1 cellular context compared by ENCODE assay signal in genomic region chr20:22425344-22426295, GRCh38.
TF ChIP-seq lines count a peak whose summit lies in the region.

No MANE protein-coding gene starts in this region.

TF ChIP-seq in A549, 52 proteins besides CTCF, POLR2A, EP300 and RAD21 (continued from another document):
- no peak for TF ChIP-seq REST (IDR thresholded peaks at IDR 0.05)
- TF ChIP-seq MYC (IDR thresholded peaks at IDR 0.05; ENCODE audit: borderline replicate concordance, low read length): no peak
- no peak for TF ChIP-seq ZC3H11A (IDR thresholded peaks at IDR 0.05)
- TF ChIP-seq HEYL (CRISPR knock-in tag; IDR thresholded peaks at IDR 0.05): no peak
- TF ChIP-seq CEBPB (IDR thresholded peaks at IDR 0.05): peak; percentile 57 to 69; a peak in 3 of 4 replicates
- TF ChIP-seq NFE2L2 (conservative IDR thresholded peaks at IDR 0.05; ENCODE audit: low read length): no peak
- no peak for TF ChIP-seq RARB (CRISPR knock-in tag; IDR thresholded peaks at IDR 0.05)
- TF ChIP-seq FOSL2 (IDR thresholded peaks at IDR 0.05): no peak
- peak; percentile 50; the same call in 1 of the 2 replicates for TF ChIP-seq FOSL2 (CRISPR knock-in tag; IDR thresholded peaks at IDR 0.05)
- no peak for TF ChIP-seq HDAC2 (IDR thresholded peaks at IDR 0.05)
- TF ChIP-seq FOSB (CRISPR knock-in tag; IDR thresholded peaks at IDR 0.05): no peak
- no peak for TF ChIP-seq FOXS1 (CRISPR knock-in tag; IDR thresholded peaks at IDR 0.05)
- 0 out of 2 replicates have a peak, but pooled peaks have one; percentile 34 for TF ChIP-seq JUNB (IDR thresholded peaks at IDR 0.05)
- TF ChIP-seq, protein P1, sequence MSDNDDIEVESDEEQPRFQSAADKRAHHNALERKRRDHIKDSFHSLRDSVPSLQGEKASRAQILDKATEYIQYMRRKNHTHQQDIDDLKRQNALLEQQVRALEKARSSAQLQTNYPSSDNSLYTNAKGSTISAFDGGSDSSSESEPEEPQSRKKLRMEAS (IDR thresholded peaks at IDR 0.05): peak; percentile 51; the same call in 1 of the 2 replicates
- no peak for TF ChIP-seq ELK1 (IDR thresholded peaks at IDR 0.05; ENCODE audit: low read depth, low read length)
- TF ChIP-seq ZFP36 (IDR thresholded peaks at IDR 0.05; ENCODE audit: borderline replicate concordance, partially characterized antibody): no peak
- TF ChIP-seq CHD2 (IDR thresholded peaks at IDR 0.05; ENCODE audit: low read length, partially characterized antibody): no peak
- TF ChIP-seq BHLHE40 (IDR thresholded peaks at IDR 0.05; ENCODE audit: low read depth, low read length): no peak
- TF ChIP-seq MAZ (IDR thresholded peaks at IDR 0.05; ENCODE audit: borderline replicate concordance, low read depth, low read length): no peak
- peak; percentile 75 for TF ChIP-seq PBX3 (IDR thresholded peaks at IDR 0.05)
- TF ChIP-seq JUN (IDR thresholded peaks at IDR 0.05): peak; percentile 49 to 63; a peak in 2 of 5 replicates
- no peak for TF ChIP-seq EHMT2 (IDR thresholded peaks at IDR 0.05; ENCODE audit: low read depth)
- peak; percentile 30; the same call in 1 of the 3 replicates for TF ChIP-seq SMC3 (IDR thresholded peaks at IDR 0.05)
- TF ChIP-seq CBX8 (IDR thresholded peaks at IDR 0.05): no peak
- peak; percentile 88 for TF ChIP-seq MAFK (IDR thresholded peaks at IDR 0.05; ENCODE audit: partially characterized antibody)
- TF ChIP-seq PHF8 (IDR thresholded peaks at IDR 0.05; ENCODE audit: borderline replicate concordance, low read depth): no peak
- TF ChIP-seq RCOR1 (IDR thresholded peaks at IDR 0.05; ENCODE audit: low read depth, low read length): no peak
- peak; percentile 66; the same call in 1 of the 2 replicates for TF ChIP-seq GATA3 (IDR thresholded peaks at IDR 0.05; ENCODE audit: borderline replicate concordance)
- no peak; the same call in 1 of the 2 replicates for TF ChIP-seq HOXB13 (CRISPR knock-in tag; IDR thresholded peaks at IDR 0.05; ENCODE audit: low read depth)
- no peak for TF ChIP-seq POLR2AphosphoS2 (conservative IDR thresholded peaks at IDR 0.05; ENCODE audit: low read length)
- no peak for TF ChIP-seq KDM5A (IDR thresholded peaks at IDR 0.05)
- TF ChIP-seq RNF2 (IDR thresholded peaks at IDR 0.05; ENCODE audit: borderline replicate concordance, low read depth): no peak
- TF ChIP-seq SREBF2 (IDR thresholded peaks at IDR 0.05): no peak
- TF ChIP-seq, protein P2, sequence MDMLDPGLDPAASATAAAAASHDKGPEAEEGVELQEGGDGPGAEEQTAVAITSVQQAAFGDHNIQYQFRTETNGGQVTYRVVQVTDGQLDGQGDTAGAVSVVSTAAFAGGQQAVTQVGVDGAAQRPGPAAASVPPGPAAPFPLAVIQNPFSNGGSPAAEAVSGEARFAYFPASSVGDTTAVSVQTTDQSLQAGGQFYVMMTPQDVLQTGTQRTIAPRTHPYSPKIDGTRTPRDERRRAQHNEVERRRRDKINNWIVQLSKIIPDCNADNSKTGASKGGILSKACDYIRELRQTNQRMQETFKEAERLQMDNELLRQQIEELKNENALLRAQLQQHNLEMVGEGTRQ (IDR thresholded peaks at IDR 0.05): no peak
- TF ChIP-seq, protein P3, sequence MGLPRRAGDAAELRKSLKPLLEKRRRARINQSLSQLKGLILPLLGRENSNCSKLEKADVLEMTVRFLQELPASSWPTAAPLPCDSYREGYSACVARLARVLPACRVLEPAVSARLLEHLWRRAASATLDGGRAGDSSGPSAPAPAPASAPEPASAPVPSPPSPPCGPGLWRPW (IDR thresholded peaks at IDR 0.05): no peak
- no peak for TF ChIP-seq HMGXB4 (CRISPR knock-in tag; IDR thresholded peaks at IDR 0.05; ENCODE audit: borderline replicate concordance)
- no peak for TF ChIP-seq KDM1A (IDR thresholded peaks at IDR 0.05; ENCODE audit: low read depth)
- TF ChIP-seq CHD4 (IDR thresholded peaks at IDR 0.05; ENCODE audit: borderline replicate concordance): no peak
- no peak for TF ChIP-seq HOXB5 (CRISPR knock-in tag; IDR thresholded peaks at IDR 0.05)
- TF ChIP-seq TFCP2L1 (CRISPR knock-in tag; IDR thresholded peaks at IDR 0.05): no peak
- no peak for TF ChIP-seq NR3C1 (IDR thresholded peaks at IDR 0.05)
